In the genomic region with DNA sequence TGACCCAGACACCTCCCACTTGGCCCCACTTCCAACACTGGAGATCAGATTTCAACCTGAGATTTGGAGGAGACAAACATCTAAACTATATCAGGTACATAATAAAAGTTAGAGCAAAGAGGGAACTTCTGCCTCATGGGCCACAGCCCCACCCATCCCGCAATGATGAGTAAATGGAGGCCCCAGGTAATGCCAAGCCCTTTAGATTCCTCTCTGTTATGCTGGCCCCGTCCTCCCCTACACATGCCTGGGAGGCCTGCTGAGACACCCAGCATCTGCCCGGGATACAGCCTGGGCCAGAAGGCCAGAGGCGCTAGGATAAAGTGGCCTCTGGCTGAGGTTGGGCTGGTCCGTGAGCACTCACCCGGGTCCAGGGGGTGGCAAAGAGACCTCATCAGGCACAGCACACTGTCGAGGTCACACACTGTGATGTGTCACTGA, we compare ENCODE assay signal across 2 cellular contexts.
TF ChIP-seq lines count a peak whose summit lies in the region.

No MANE protein-coding gene starts in this region.

TF ChIP-seq in HCT116, 20 proteins besides CTCF, POLR2A, EP300 and RAD21:
- TF ChIP-seq SRF (IDR thresholded peaks at IDR 0.05; ENCODE audit: low read depth) (no peak), ELF1 (IDR thresholded peaks at IDR 0.05; ENCODE audit: borderline replicate concordance, low read depth) (no peak), SP1 (IDR thresholded peaks at IDR 0.05; ENCODE audit: low read depth) (peak; percentile 22; the same call in 1 of the 2 replicates), JUND (IDR thresholded peaks at IDR 0.05) (no peak), FOSL1 (IDR thresholded peaks at IDR 0.05; ENCODE audit: low read depth) (0 out of 2 replicates have a peak, but pooled peaks have one; percentile 0)
- TF ChIP-seq, protein P1, sequence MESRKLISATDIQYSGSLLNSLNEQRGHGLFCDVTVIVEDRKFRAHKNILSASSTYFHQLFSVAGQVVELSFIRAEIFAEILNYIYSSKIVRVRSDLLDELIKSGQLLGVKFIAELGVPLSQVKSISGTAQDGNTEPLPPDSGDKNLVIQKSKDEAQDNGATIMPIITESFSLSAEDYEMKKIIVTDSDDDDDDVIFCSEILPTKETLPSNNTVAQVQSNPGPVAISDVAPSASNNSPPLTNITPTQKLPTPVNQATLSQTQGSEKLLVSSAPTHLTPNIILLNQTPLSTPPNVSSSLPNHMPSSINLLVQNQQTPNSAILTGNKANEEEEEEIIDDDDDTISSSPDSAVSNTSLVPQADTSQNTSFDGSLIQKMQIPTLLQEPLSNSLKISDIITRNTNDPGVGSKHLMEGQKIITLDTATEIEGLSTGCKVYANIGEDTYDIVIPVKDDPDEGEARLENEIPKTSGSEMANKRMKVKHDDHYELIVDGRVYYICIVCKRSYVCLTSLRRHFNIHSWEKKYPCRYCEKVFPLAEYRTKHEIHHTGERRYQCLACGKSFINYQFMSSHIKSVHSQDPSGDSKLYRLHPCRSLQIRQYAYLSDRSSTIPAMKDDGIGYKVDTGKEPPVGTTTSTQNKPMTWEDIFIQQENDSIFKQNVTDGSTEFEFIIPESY (IDR thresholded peaks at IDR 0.05; ENCODE audit: extremely low read depth, insufficient replicate concordance, low read length), result no peak
TF ChIP-seq in HCT116: peak in this region for 2.

TF ChIP-seq in HepG2, 621 proteins besides CTCF, POLR2A, EP300 and RAD21:
- no peak for TF ChIP-seq GATA4 (IDR thresholded peaks at IDR 0.05; ENCODE audit: borderline replicate concordance, low read depth)
- TF ChIP-seq ZNF282 (IDR thresholded peaks at IDR 0.05; ENCODE audit: partially characterized antibody), result no peak
- no peak for TF ChIP-seq HNRNPH1 (optimal IDR thresholded peaks at IDR 0.05; ENCODE audit: low read depth, low read length)
- TF ChIP-seq ZNF546 (CRISPR knock-in tag; conservative IDR thresholded peaks at IDR 0.05), result no peak
- TF ChIP-seq KDM6A (CRISPR knock-in tag; IDR thresholded peaks at IDR 0.05; ENCODE audit: low read depth), result no peak
- TF ChIP-seq ZFP1 (CRISPR knock-in tag; IDR thresholded peaks at IDR 0.05), result no peak
- no peak for TF ChIP-seq ZNF572 (CRISPR knock-in tag; IDR thresholded peaks at IDR 0.05)
- TF ChIP-seq, protein P2, sequence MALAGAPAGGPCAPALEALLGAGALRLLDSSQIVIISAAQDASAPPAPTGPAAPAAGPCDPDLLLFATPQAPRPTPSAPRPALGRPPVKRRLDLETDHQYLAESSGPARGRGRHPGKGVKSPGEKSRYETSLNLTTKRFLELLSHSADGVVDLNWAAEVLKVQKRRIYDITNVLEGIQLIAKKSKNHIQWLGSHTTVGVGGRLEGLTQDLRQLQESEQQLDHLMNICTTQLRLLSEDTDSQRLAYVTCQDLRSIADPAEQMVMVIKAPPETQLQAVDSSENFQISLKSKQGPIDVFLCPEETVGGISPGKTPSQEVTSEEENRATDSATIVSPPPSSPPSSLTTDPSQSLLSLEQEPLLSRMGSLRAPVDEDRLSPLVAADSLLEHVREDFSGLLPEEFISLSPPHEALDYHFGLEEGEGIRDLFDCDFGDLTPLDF (CRISPR knock-in tag; IDR thresholded peaks at IDR 0.05), result no peak
- no peak for TF ChIP-seq RFXANK (CRISPR knock-in tag; IDR thresholded peaks at IDR 0.05)
- no peak for TF ChIP-seq AGO2 (optimal IDR thresholded peaks at IDR 0.05; ENCODE audit: low read depth, low read length)
- TF ChIP-seq SNRNP70 (IDR thresholded peaks at IDR 0.05; ENCODE audit: low read depth, low read length), result no peak
- no peak for TF ChIP-seq RORA (CRISPR knock-in tag; IDR thresholded peaks at IDR 0.05)
